21 cellular contexts compared by ENCODE assay signal in the genomic region with DNA sequence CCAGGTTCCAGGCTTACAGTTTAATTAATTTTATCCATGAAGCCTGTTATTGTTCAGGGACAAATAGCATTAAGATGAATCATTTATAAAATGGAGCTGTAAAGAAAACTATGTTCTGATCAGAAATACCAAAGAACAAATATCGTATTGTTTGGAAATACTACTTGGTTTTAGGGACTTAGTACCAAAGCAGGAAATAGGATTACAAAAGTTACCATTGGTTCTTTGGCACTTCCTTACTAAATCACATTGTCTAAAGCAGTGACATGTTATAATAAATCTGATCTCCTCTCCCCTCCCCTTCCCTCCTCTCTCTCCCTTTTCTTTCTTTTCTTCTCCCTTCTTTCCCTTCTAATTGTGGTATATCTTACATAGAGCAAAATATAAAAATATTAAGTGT. TPM values are rescaled to one million over a fixed set of nuclear protein-coding genes. Genes with fewer than 3 reads are reported as not detected.
DNase-seq lines count a peak whose midpoint lies in the region; ATAC-seq, FAIRE-seq and TF ChIP-seq lines count a peak whose summit lies in the region.
"Had no signal": no experiment of that assay in that cellular context is flagged by ENCODE, and none has a peak within 500 bp of the region (broad histone marks: within the 10 kb centered on the region; RNA-seq: fewer than 3 reads in every experiment).

No MANE protein-coding gene starts in this region.

- H3K36me3 ChIP-seq in A673 (ENCODE audit: insufficient read depth, low read length, poor library complexity, severe bottlenecking) = no peaks in the 10 kb centered on the region
- H3K36me3 ChIP-seq in K562 (ENCODE audit: control insufficient read depth, insufficient read depth, low read length) = no peaks in the 10 kb centered on the region
- no peaks in the 10 kb centered on the region for H3K36me3 ChIP-seq in keratinocyte (ENCODE audit: control insufficient read depth in 2 of 2, extremely low read depth in 1 of 2, insufficient read depth in 2 of 2, low read length in 2 of 2)
- no peaks in the 10 kb centered on the region for H3K36me3 ChIP-seq in aorta (ENCODE audit: control insufficient read depth in 1 of 2, insufficient read depth in 2 of 2, low read length in 1 of 2)
- H3K36me3 ChIP-seq in neural progenitor cell = no peaks in the 10 kb centered on the region
- H3K36me3 ChIP-seq in ovary = no peaks in the 10 kb centered on the region
- H3K36me3 ChIP-seq: BLaER1 had no signal

- no peaks in the 10 kb centered on the region for H3K9me1 ChIP-seq in K562 (ENCODE audit: control insufficient read depth, insufficient read depth, low read length)
- H3K9me1 ChIP-seq in keratinocyte (ENCODE audit: control insufficient read depth, extremely low read depth, insufficient read depth, low read length) = no peaks in the 10 kb centered on the region

- H3K4me3 ChIP-seq in A673 (ENCODE audit: low read depth, low read length, poor library complexity, severe bottlenecking) = no peak overlapping the region
- H3K4me3 ChIP-seq in K562 = no peak overlapping the region
- no peak overlapping the region for H3K4me3 ChIP-seq in keratinocyte (ENCODE audit: control insufficient read depth in 2 of 3, extremely low read depth in 1 of 3, insufficient read depth in 2 of 3, low read depth in 1 of 3, low read length in 3 of 3)
- no peak overlapping the region for H3K4me3 ChIP-seq in aorta (ENCODE audit: low read length in 2 of 2)
- no peak overlapping the region for H3K4me3 ChIP-seq in neural progenitor cell
- no peak overlapping the region for H3K4me3 ChIP-seq in ovary
- H3K4me3 ChIP-seq: BLaER1 had no signal

- H3K36me3 Mint-ChIP-seq in neural progenitor cell = no peaks in the 10 kb centered on the region
- H3K36me3 Mint-ChIP-seq: CD4-positive, alpha-beta memory T cell had no signal

- CTCF ChIA-PET in A673 (lab: Charles Lee) (no interaction called here), K562 (lab: Yijun Ruan, JAX; ENCODE audit: low intra/inter-chr PET ratio) (no interaction called here)

- H2AFZ ChIP-seq in K562 (ENCODE audit: low read depth, low read length) = no peak overlapping the region
- no peak overlapping the region for H2AFZ ChIP-seq in keratinocyte (ENCODE audit: control insufficient read depth, low read length)
- no peak overlapping the region for H2AFZ ChIP-seq in neural progenitor cell (replicated peaks)

- H3K27ac Mint-ChIP-seq in neural progenitor cell = no peak overlapping the region
- H3K27ac Mint-ChIP-seq: CD4-positive, alpha-beta memory T cell; HFFc6 had no signal

- ATAC-seq in K562 (no peak), aorta (ENCODE audit: low FRiP score) (no peak)
- ATAC-seq: SK-N-SH treated with all-trans-retinoic acid at 6 μM for 48 hours had no signal

- TF ChIP-seq POLR2A in K562 (conservative IDR thresholded peaks at IDR 0.05) (no peak), ovary (IDR thresholded peaks at IDR 0.05) (no peak)

- peaks cover 3% of the 10 kb centered on the region for H3K4me1 Mint-ChIP-seq in neural progenitor cell
- H3K4me1 Mint-ChIP-seq: CD4-positive, alpha-beta memory T cell had no signal

- no peak overlapping the region for H3K27ac ChIP-seq in A673 (ENCODE audit: low read depth, low read length, poor library complexity, severe bottlenecking)
- H3K27ac ChIP-seq in K562 (ENCODE audit: extremely low read depth, low read depth, low read length) = no peak overlapping the region
- H3K27ac ChIP-seq in keratinocyte (ENCODE audit: control insufficient read depth, insufficient read depth, low read length) = no peak overlapping the region
- no peak overlapping the region for H3K27ac ChIP-seq in aorta (ENCODE audit: low read depth in 1 of 2, low read length in 2 of 2)
- no peak overlapping the region for H3K27ac ChIP-seq in neural progenitor cell
- H3K27ac ChIP-seq in ovary = no peak overlapping the region
- H3K27ac ChIP-seq: BLaER1 had no signal

- TF ChIP-seq EP300 in K562 (IDR thresholded peaks at IDR 0.05; ENCODE audit: low read length) (no peak), ovary (IDR thresholded peaks at IDR 0.05) (no peak)

- BruUV-seq in A673 (replicated peaks; lab: Mats Ljungman, UMichigan) (no TSS peak), K562 (replicated peaks; lab: Mats Ljungman, UMichigan) (no TSS peak)

- H3K9ac ChIP-seq in K562 (ENCODE audit: insufficient read depth in 1 of 2, low read depth in 2 of 2, low read length in 2 of 2) (no peak overlapping the region), keratinocyte (ENCODE audit: control insufficient read depth, extremely low read depth, insufficient read depth, low read length) (no peak overlapping the region), neural progenitor cell (no peak overlapping the region)
- H3K9ac ChIP-seq: BLaER1 had no signal

- H3K27me3 Mint-ChIP-seq in neural progenitor cell (ENCODE audit: insufficient read depth, low read depth) = no peaks in the 10 kb centered on the region

- POLR2A ChIA-PET in A673 (lab: Charles Lee; ENCODE audit: low non-redundant PET) (no interaction called here), K562 (lab: Yijun Ruan, JAX) (no interaction called here)

- no peak overlapping the region for H3K4me2 ChIP-seq in K562 (ENCODE audit: insufficient read depth, low read length)
- H3K4me2 ChIP-seq in keratinocyte (ENCODE audit: control insufficient read depth, extremely low read depth, insufficient read depth, low read depth, low read length) = no peak overlapping the region
- H3K4me2 ChIP-seq in neural progenitor cell = no peak overlapping the region
- H3K4me2 ChIP-seq: BLaER1 had no signal

- H3K4me1 ChIP-seq in A673 (ENCODE audit: insufficient read depth, low read length, poor library complexity, severe bottlenecking) (peaks cover 39% of the 10 kb centered on the region), K562 (replicated peaks in 1 of 2; ENCODE audit: control insufficient read depth in 2 of 2, insufficient read depth in 2 of 2, low read length in 2 of 2) (no peaks in the 10 kb centered on the region), keratinocyte (ENCODE audit: control insufficient read depth, extremely low read depth, insufficient read depth, low read length) (peaks cover 15% of the 10 kb centered on the region), aorta (ENCODE audit: control insufficient read depth in 1 of 2, insufficient read depth in 2 of 2, low read length in 2 of 2) (no peaks in the 10 kb centered on the region), neural progenitor cell (peaks cover 13% of the 10 kb centered on the region), ovary (ENCODE audit: insufficient read depth) (no peaks in the 10 kb centered on the region)
- H3K4me1 ChIP-seq: BLaER1 had no signal

- H3K9me3 Mint-ChIP-seq in neural progenitor cell = peaks cover 3% of the 10 kb centered on the region
- H3K9me3 Mint-ChIP-seq: CD4-positive, alpha-beta memory T cell; HFFc6 had no signal

- intact Hi-C loops in A673 (cut with micrococcal nuclease; ENCODE audit: unreplicated experiment) (no loop called here), K562 (cut with micrococcal nuclease) (no loop called here), aorta (cut with DNase I) (no loop called here), ovary (cut with DNase I) (no loop called here)

- in situ Hi-C loops in K562 (cut with MboI) = no loop called here

- no peaks in the 10 kb centered on the region for H4K20me1 ChIP-seq in K562 (replicated peaks; ENCODE audit: control insufficient read depth, insufficient read depth, low read length)
- H4K20me1 ChIP-seq in keratinocyte (ENCODE audit: control insufficient read depth, extremely low read depth, insufficient read depth, low read length) = no peaks in the 10 kb centered on the region
- no peaks in the 10 kb centered on the region for H4K20me1 ChIP-seq in neural progenitor cell (ENCODE audit: low read depth)
- H4K20me1 ChIP-seq: BLaER1 had no signal

- no peak for TF ChIP-seq RAD21 in K562 (CRISPR knock-in tag; conservative IDR thresholded peaks at IDR 0.05 in 1 of 2, IDR thresholded peaks at IDR 0.05 in 1 of 2)

- dilution Hi-C loops in keratinocyte (cut with MboI; ENCODE audit: extremely low pct_ligation_motif_present, low sequenced_read_pairs) = no loop called here

- no peaks in the 10 kb centered on the region for H3F3A ChIP-seq in neural progenitor cell (ENCODE audit: low read depth)

- 0% methylated on average over 1 of the region's 1 CpG for WGBS in K562 (ENCODE audit: insufficient coverage, low coverage, missing lambda C conversion rate)
- 73 to 74% methylated on average over 1 of the region's 1 CpG for WGBS in aorta, 2 donors
- 50 to 68% (median 59%) methylated on average over 1 of the region's 1 CpG for WGBS in ovary, 3 donors

- TF ChIP-seq CTCF in A673 (conservative IDR thresholded peaks at IDR 0.05; ENCODE audit: low read depth, low read length) (no peak), K562 (IDR thresholded peaks at IDR 0.05 in 2 of 3, conservative IDR thresholded peaks at IDR 0.05 in 1 of 3; ENCODE audit: insufficient read depth in 2 of 3, low read depth in 1 of 3, low read length in 3 of 3) (no peak), keratinocyte (optimal IDR thresholded peaks at IDR 0.05 in 1 of 3, IDR thresholded peaks at IDR 0.05 in 1 of 3, conservative IDR thresholded peaks at IDR 0.05 in 1 of 3; ENCODE audit: extremely low read depth in 1 of 3, insufficient read depth in 2 of 3, low read length in 3 of 3) (no peak), neural progenitor cell (IDR thresholded peaks at IDR 0.05) (no peak), ovary (IDR thresholded peaks at IDR 0.05) (no peak)

- H3K27me3 ChIP-seq in A673 (replicated peaks; ENCODE audit: insufficient read depth, low read depth, low read length, poor library complexity) (no peaks in the 10 kb centered on the region), K562 (ENCODE audit: control insufficient read depth in 2 of 2, insufficient read depth in 2 of 2, low read length in 2 of 2) (peaks cover 0 to 12% of the 10 kb centered on the region in 2 experiments; a peak in 2 of 5 replicates), keratinocyte (ENCODE audit: control insufficient read depth, extremely low read depth, insufficient read depth, low read length) (no peaks in the 10 kb centered on the region), aorta (ENCODE audit: control insufficient read depth in 1 of 2, insufficient read depth in 2 of 2, low read length in 1 of 2) (no peaks in the 10 kb centered on the region), neural progenitor cell (no peaks in the 10 kb centered on the region), ovary (no peaks in the 10 kb centered on the region)
- H3K27me3 ChIP-seq: BLaER1 had no signal

- H3K9me3 ChIP-seq in A673 (ENCODE audit: low read depth, low read length, poor library complexity, severe bottlenecking) = no peaks in the 10 kb centered on the region
- no peaks in the 10 kb centered on the region for H3K9me3 ChIP-seq in K562 (replicated peaks; ENCODE audit: control insufficient read depth, insufficient read depth, low read depth, low read length)
- no peaks in the 10 kb centered on the region for H3K9me3 ChIP-seq in keratinocyte (ENCODE audit: control insufficient read depth, low read depth, low read length)
- no peaks in the 10 kb centered on the region for H3K9me3 ChIP-seq in aorta (ENCODE audit: control insufficient read depth, low read length)
- no peaks in the 10 kb centered on the region for H3K9me3 ChIP-seq in neural progenitor cell (ENCODE audit: low read depth)
- H3K9me3 ChIP-seq in ovary = no peaks in the 10 kb centered on the region

- H3K4me3 Mint-ChIP-seq in neural progenitor cell = no peak overlapping the region
- H3K4me3 Mint-ChIP-seq: CD4-positive, alpha-beta memory T cell; HFFc6 had no signal

- FAIRE-seq in K562 (lab: Jason Lieb, UNC) (no peak), keratinocyte (lab: Jason Lieb, UNC) (peak; percentile 51)
- FAIRE-seq: A204.1, GM12892, GM18507 had no signal

- H3K79me2 ChIP-seq in K562 (ENCODE audit: control insufficient read depth, insufficient read depth, low read length) (no peaks in the 10 kb centered on the region), keratinocyte (ENCODE audit: control insufficient read depth, insufficient read depth, low read length) (peaks cover 8% of the 10 kb centered on the region), neural progenitor cell (ENCODE audit: low read depth) (no peaks in the 10 kb centered on the region)

- DNase-seq in A673 (ENCODE audit: low spot score) (peak; percentile 44), HT1080 (ENCODE audit: low read depth) (peak; percentile 41), K562 (ENCODE audit: extremely low read depth in 1 of 4, low spot score in 3 of 4) (no peak), keratinocyte (ENCODE audit: low read depth, low spot score) (no peak), aorta (no peak), NCI-H1694 (lab: John Stamatoyannopoulos, UW) (no peak), neural progenitor cell (ENCODE audit: low spot score) (no peak), ovary (no peak)
- DNase-seq: CD4-positive, alpha-beta memory T cell; GOT3; HFFc6; NCI-H1417 treated with DMSO at 0.1 percent for 48 hours; NCI-H1930; NCI-H345; NCI-H526; SHP77 treated with DMSO at 0.1 percent for 48 hours had no signal

RNA-seq across cellular contexts. Expression of gene CRYBG1, which starts 29.6 kb away (rescaled TPM):
- total RNA-seq in A673 (2021) (2.9 and 3.9 TPM in 2 replicates), K562 (2014; rRNA removed) (0.23 and 0.29 TPM in 2 replicates), K562 (2014; rRNA removed; fragmentation: Illumina TruSeq; extraction: Trizol) (0.13 and 0.22 TPM in 2 replicates), K562 (2015; rRNA removed; fragmentation: Illumina TruSeq; extraction: Trizol) (0.47 and 0.83 TPM in 2 replicates), K562 (2021) (0.18 and 0.33 TPM in 2 replicates), aorta (10 to 100 TPM in 1 of 2 donors, 1 to 10 TPM in 1; 6.2 to 12.7 TPM), neural progenitor cell (ENCODE audit: low replicate concordance) (0.06 and 0.40 TPM in 2 replicates), ovary (1 to 10 TPM; 3.0 to 7.4 (median 3.8) TPM)
- 20.4 and 25.4 TPM in 2 replicates for total RNA-seq in HT1080 (2014; rRNA removed; shearing (Covaris generic))
- 9.7 and 10.9 TPM in 2 replicates for polyA plus RNA-seq in HT1080 (2015; cell fraction: cytosol; rRNA removed)
- 29.8 and 32.1 TPM in 2 replicates for polyA plus RNA-seq in HT1080 (2015; cell fraction: nucleus; rRNA removed)
- not detected in 2 replicates for total RNA-seq in K562 (2011; cell fraction: chromatin; rRNA removed; ENCODE audit: low replicate concordance)
- not detected in 2 replicates for total RNA-seq in K562 (2011; cell fraction: nucleolus; rRNA removed)
- total RNA-seq in K562 (2011; cell fraction: nucleoplasm; rRNA removed) = 0.08 TPM in 1 of 2 replicates, not detected in the other
- polyA plus RNA-seq in K562 (2011; rRNA removed) (0.05 and 0.11 TPM in 2 replicates), K562 (2014; fragmentation: Illumina TruSeq; extraction: Trizol) (0.10 TPM in 2 replicates), K562 (2014; fragmentation: Nextera tagmentation; extraction: Ambion mirVana) (under 1 TPM; 0.07 to 0.08 TPM), K562 (2014; rRNA removed) (0.04 and 0.11 TPM in 2 replicates), keratinocyte (33.8 to 54.7 TPM (median 36.9 TPM) in 3 replicates), aorta (1 to 10 TPM in 1 of 2 donors, under 1 TPM in 1; 0.41 to 5.4 TPM), ovary (1 to 10 TPM; 1.5 to 5.3 TPM)
- under 0.01 and 0.03 TPM in 2 replicates for polyA plus RNA-seq in K562 (2011; cell fraction: cytosol; rRNA removed)
- 0.03 TPM in 2 replicates for polyA plus RNA-seq in K562 (2011; cell fraction: nucleus; rRNA removed)
- 0.12 and 0.15 TPM in 2 replicates for polyA plus RNA-seq in K562 (2012)
- polyA minus RNA-seq in K562 (2011; rRNA and poly(A)+ RNA removed) = 0.07 and 0.12 TPM in 2 replicates
- not detected in 2 replicates for polyA minus RNA-seq in K562 (2011; cell fraction: cytosol; rRNA and poly(A)+ RNA removed)
- polyA minus RNA-seq in K562 (2011; cell fraction: nucleus; rRNA and poly(A)+ RNA removed) = 0.11 and 0.13 TPM in 2 replicates
- 60.7 TPM for polyA plus RNA-seq in keratinocyte (2011; ENCODE audit: low read depth)
- polyA plus RNA-seq in keratinocyte (2011; cell fraction: cytosol; rRNA removed) = 20.3 and 32.0 TPM in 2 replicates
- polyA plus RNA-seq in keratinocyte (2011; cell fraction: nucleus; rRNA removed) = 51.0 and 57.2 TPM in 2 replicates
- 32.0 and 53.1 TPM in 2 replicates for polyA plus RNA-seq in keratinocyte (2012; ENCODE audit: low replicate concordance)
- polyA minus RNA-seq in keratinocyte = 26.5 to 85.7 TPM (median 52.9 TPM) in 3 replicates
- 36.6 TPM for polyA minus RNA-seq in keratinocyte (2011; cell fraction: cytosol; rRNA and poly(A)+ RNA removed)
- 61.8 and 116 TPM in 2 replicates for polyA minus RNA-seq in keratinocyte (2011; cell fraction: nucleus; rRNA and poly(A)+ RNA removed)

Comparison
In these comparisons a context has a peak if more than half of its experiments do, and no peak if none do; other contexts are left out.
1. DNase-seq: peak in A673 (single experiment) and HT1080 (single experiment); none in K562 (0 of 4), keratinocyte (single experiment), aorta (0 of 2), NCI-H1694 (single experiment), neural progenitor cell (single experiment) and ovary (0 of 5).